8 cellular contexts compared by ENCODE assay signal in the genomic region with DNA sequence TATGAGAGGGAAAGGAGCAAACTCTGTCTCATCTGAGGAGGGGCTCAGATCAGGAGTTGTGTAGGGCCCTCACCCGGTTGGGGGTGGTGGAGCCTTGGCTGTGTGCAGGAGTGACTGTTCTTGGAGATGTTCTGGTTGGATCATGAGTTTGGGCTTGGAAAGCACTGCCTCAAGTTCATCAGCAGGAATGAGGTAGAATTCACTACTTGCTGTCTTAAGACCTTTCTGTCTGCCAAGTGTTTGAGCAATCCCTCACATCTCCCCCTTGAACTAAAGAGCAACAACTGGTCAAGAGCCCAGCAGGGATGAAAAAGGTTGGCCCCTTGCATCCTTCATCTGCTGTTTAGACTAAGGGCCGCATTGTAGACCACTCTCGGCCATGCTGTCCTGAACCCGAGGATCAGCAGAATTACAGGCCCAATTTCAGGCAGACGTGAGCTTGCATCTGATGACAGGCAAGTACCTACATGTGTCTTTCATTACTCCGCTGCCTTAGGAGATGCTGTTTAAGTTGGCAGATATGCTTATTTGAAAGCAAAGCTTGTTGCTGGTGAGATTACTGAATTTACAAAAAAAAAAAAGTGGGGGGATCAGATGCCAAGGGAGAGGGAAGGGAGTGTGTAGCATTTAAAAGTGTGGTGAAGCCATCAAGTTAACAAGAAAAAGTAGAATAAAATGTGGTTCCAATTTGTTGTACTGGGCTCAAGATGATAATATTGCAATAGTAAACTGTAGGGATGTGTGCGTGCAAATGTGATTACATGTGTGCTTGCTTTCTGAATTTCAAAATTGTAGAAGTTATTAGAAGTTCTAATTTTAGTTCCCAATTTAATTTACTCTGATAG. TPM values are rescaled to one million over a fixed set of nuclear protein-coding genes. Genes with fewer than 3 reads are reported as not detected.
DNase-seq lines count a peak whose midpoint lies in the region; ATAC-seq and TF ChIP-seq lines count a peak whose summit lies in the region.

No MANE protein-coding gene starts in this region.

- intact Hi-C loops in esophagus squamous epithelium (cut with DNase I): no loop called here

- no peaks in the 10 kb centered on the region for H3K36me3 Mint-ChIP-seq in stimulated activated effector memory CD8-positive, alpha-beta T cell treated with anti-CD3 and anti-CD28 coated beads, Interleukin-12 subunit alpha, Interleukin-12 subunit beta, amount 100 ng/mL, for 72 hours

- H4K20me1 ChIP-seq in BLaER1: peaks cover 92% of the 10 kb centered on the region

- no peak overlapping the region for H3K27ac Mint-ChIP-seq in stimulated activated effector memory CD8-positive, alpha-beta T cell treated with anti-CD3 and anti-CD28 coated beads, Interleukin-12 subunit alpha, Interleukin-12 subunit beta, amount 100 ng/mL, for 72 hours

- H3K27me3 ChIP-seq in BLaER1 (no peaks in the 10 kb centered on the region), esophagus squamous epithelium (no peaks in the 10 kb centered on the region)

- no peaks in the 10 kb centered on the region for H3K9me3 ChIP-seq in BLaER1
- no peaks in the 10 kb centered on the region for H3K9me3 ChIP-seq in esophagus squamous epithelium

- no peak overlapping the region for H3K4me3 ChIP-seq in BLaER1
- H3K4me3 ChIP-seq in esophagus squamous epithelium: peak overlapping the region in 3 of 4 donors; percentile 3 to 43 (median 18)

- peak overlapping the region; percentile 58 for H3K27ac ChIP-seq in BLaER1
- H3K27ac ChIP-seq in esophagus squamous epithelium: peak overlapping the region; percentile 56 to 86 (median 80)

- in situ Hi-C loops in SK-MEL-5 (cut with HindIII; ENCODE audit: low pct_unique_long_range_greater_than_20kb, low sequenced_read_pairs): no loop called here

- H3K4me1 ChIP-seq in BLaER1 (peaks cover 71% of the 10 kb centered on the region), esophagus squamous epithelium (peaks cover 40 to 100% (median 45%) of the 10 kb centered on the region in 3 donors)

- H3K4me3 Mint-ChIP-seq in stimulated activated effector memory CD8-positive, alpha-beta T cell treated with anti-CD3 and anti-CD28 coated beads, Interleukin-12 subunit alpha, Interleukin-12 subunit beta, amount 100 ng/mL, for 72 hours: no peak overlapping the region

- H3K9me3 Mint-ChIP-seq in stimulated activated effector memory CD8-positive, alpha-beta T cell treated with anti-CD3 and anti-CD28 coated beads, Interleukin-12 subunit alpha, Interleukin-12 subunit beta, amount 100 ng/mL, for 72 hours: no peaks in the 10 kb centered on the region

- TF ChIP-seq CTCF in esophagus squamous epithelium (IDR thresholded peaks at IDR 0.05): no peak
- no peak for TF ChIP-seq CTCF in omental fat pad (IDR thresholded peaks at IDR 0.05)

- no peak overlapping the region for H3K9ac ChIP-seq in BLaER1

- DNase-seq in SK-MEL-5 (ENCODE audit: low read depth, low spot score): peak; percentile 44
- DNase-seq in esophagus squamous epithelium (lab: John Stamatoyannopoulos, UW): no peak
- no peak for DNase-seq in omental fat pad (ENCODE audit: low spot score)
- DNase-seq in stimulated activated effector memory CD8-positive, alpha-beta T cell treated with anti-CD3 and anti-CD28 coated beads, Interleukin-12 subunit alpha, Interleukin-12 subunit beta, amount 100 ng/mL, for 72 hours (ENCODE audit: low spot score in 2 of 2): no peak
- no peak for DNase-seq in SKM-1 treated with dmso at 0.1 percent for 144 hours (lab: John Stamatoyannopoulos, UW; ENCODE audit: unreplicated experiment)
- DNase-seq in effector CD4-positive, alpha-beta T cell: no peak

- no peak for TF ChIP-seq POLR2A in esophagus squamous epithelium (IDR thresholded peaks at IDR 0.05)

- H3K4me2 ChIP-seq in BLaER1: peak overlapping the region; percentile 48

- peaks cover 78% of the 10 kb centered on the region for H3K4me1 Mint-ChIP-seq in stimulated activated effector memory CD8-positive, alpha-beta T cell treated with anti-CD3 and anti-CD28 coated beads, Interleukin-12 subunit alpha, Interleukin-12 subunit beta, amount 100 ng/mL, for 72 hours

- peaks cover 14% of the 10 kb centered on the region for H3K36me3 ChIP-seq in BLaER1
- H3K36me3 ChIP-seq in esophagus squamous epithelium: no peaks in the 10 kb centered on the region

- WGBS in esophagus squamous epithelium, 2 donors: 23 to 36% methylated on average over 6 to 7 of the region's 7 CpGs

- ATAC-seq in omental fat pad (ENCODE audit: low FRiP score) (peak; percentile 85), GM18861 (IDR thresholded peaks at IDR 0.05; ENCODE audit: unreplicated experiment) (no peak)
- no peak for ATAC-seq in stimulated activated effector memory CD8-positive, alpha-beta T cell treated with anti-CD3 and anti-CD28 coated beads, Interleukin-12 subunit alpha, Interleukin-12 subunit beta, amount 100 ng/mL, for 72 hours

RNA-seq across cellular contexts. Expression of a gene that starts 36.5 kb away (rescaled TPM):
- total RNA-seq in SK-MEL-5 (2014; rRNA removed; shearing (Covaris generic)): 60.0 and 64.6 TPM in 2 replicates
- polyA plus RNA-seq in SK-MEL-5 (2015; cell fraction: cytosol; rRNA removed): 17.5 and 22.0 TPM in 2 replicates
- polyA plus RNA-seq in SK-MEL-5 (2015; cell fraction: nucleus; rRNA removed): 36.6 and 58.0 TPM in 2 replicates
- total RNA-seq in esophagus squamous epithelium: 100 to 1,000 TPM in 1 of 4 donors, 10 to 100 TPM in 3; 15.9 to 114 (median 40.8) TPM
- total RNA-seq in omental fat pad: 100 to 1,000 TPM in 3 of 4 donors, 10 to 100 TPM in 1; 90.5 to 188 (median 148) TPM
